9 cellular contexts compared by ENCODE assay signal in the genomic region with DNA sequence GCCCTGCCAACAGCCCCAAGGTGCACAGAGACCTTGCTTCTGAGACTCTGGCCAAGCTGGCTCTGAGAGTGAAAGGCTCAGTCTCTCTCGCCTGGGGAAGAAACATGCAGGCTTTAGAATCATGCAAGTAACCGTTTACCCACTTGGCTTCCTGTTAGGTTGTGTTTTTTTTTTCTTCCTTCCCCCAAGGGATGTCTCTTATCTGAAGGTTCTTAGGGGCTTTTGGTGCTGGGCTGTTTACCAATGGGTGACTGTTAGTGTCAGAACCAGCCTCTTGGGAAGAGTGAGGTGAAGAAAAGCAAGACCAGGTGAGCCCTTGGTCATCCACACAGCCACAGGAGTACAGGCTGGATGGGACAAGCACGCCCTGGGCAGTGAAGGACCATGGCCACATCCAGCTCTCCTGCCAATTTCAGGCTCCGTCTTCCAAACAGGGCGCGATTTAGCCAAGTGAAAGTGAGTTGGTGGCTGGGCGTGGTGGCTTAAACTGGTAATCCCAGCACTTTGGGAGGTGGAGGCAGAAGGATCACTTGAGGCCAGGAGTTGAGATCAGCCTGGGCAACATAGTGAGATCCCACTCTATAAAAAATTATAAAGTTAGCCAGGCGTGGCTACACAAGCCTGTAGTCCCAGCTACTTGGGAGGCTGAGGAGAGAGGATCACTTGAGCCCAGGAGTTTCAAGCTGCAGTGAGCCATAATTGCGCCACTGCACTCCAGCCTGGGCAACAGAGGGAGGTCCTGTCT.
DNase-seq lines count a peak whose midpoint lies in the region; ATAC-seq and TF ChIP-seq lines count a peak whose summit lies in the region.
"Had no signal": no experiment of that assay in that cellular context is flagged by ENCODE, and none has a peak within 500 bp of the region (broad histone marks: within the 10 kb centered on the region; RNA-seq: fewer than 3 reads in every experiment).

No MANE protein-coding gene starts in this region.

- no peak overlapping the region for H3K18ac ChIP-seq in neuronal stem cell (ENCODE audit: low read length)

- no peaks in the 10 kb centered on the region for H3K79me1 ChIP-seq in neuronal stem cell (ENCODE audit: low read depth, low read length)

- H3K9ac ChIP-seq in neuronal stem cell (ENCODE audit: low read depth, low read length, poor library complexity): no peak overlapping the region
- H3K9ac ChIP-seq: GM23248 had no signal

- H3K36me3 ChIP-seq in neuronal stem cell (replicated peaks in 1 of 2; ENCODE audit: control insufficient read depth in 2 of 2, insufficient read depth in 2 of 2, low read length in 2 of 2) (no peaks in the 10 kb centered on the region), ascending aorta (no peaks in the 10 kb centered on the region)

- no peak overlapping the region for H4K91ac ChIP-seq in neuronal stem cell (ENCODE audit: low read depth, low read length, poor library complexity)

- H3K27me3 ChIP-seq in neuronal stem cell (ENCODE audit: control insufficient read depth in 3 of 3, insufficient read depth in 3 of 3, low read depth in 1 of 3, low read length in 3 of 3): peaks cover 0 to 22% (median 2%) of the 10 kb centered on the region in 3 experiments
- no peaks in the 10 kb centered on the region for H3K27me3 ChIP-seq in ascending aorta

- no peak overlapping the region for H3K4me2 ChIP-seq in neuronal stem cell (ENCODE audit: insufficient read depth, low read length, poor library complexity, severe bottlenecking)

- H3K27ac Mint-ChIP-seq in activated T-cell treated with anti-CD3 and anti-CD28 coated beads, Interleukin-2, amount 50 U/mL, for 24 hours: peak overlapping the region; percentile 63

- no peak overlapping the region for H2AFZ ChIP-seq in neuronal stem cell (ENCODE audit: low read length)
- H2AFZ ChIP-seq: GM23248 had no signal

- H4K8ac ChIP-seq in neuronal stem cell (ENCODE audit: low read depth, low read length): no peak overlapping the region

- H3K9me3 Mint-ChIP-seq in activated T-cell treated with anti-CD3 and anti-CD28 coated beads, Interleukin-2, amount 50 U/mL, for 24 hours: no peaks in the 10 kb centered on the region

- H3K4me3 Mint-ChIP-seq in activated T-cell treated with anti-CD3 and anti-CD28 coated beads, Interleukin-2, amount 50 U/mL, for 24 hours: no peak overlapping the region

- H2BK12ac ChIP-seq in neuronal stem cell (ENCODE audit: low read length): no peak overlapping the region

- no peak overlapping the region for H2BK120ac ChIP-seq in neuronal stem cell (ENCODE audit: low read depth, low read length)

- H3K36me3 Mint-ChIP-seq in activated T-cell treated with anti-CD3 and anti-CD28 coated beads, Interleukin-2, amount 50 U/mL, for 24 hours (ENCODE audit: low read depth): no peaks in the 10 kb centered on the region

- no peak overlapping the region for H3K14ac ChIP-seq in neuronal stem cell (ENCODE audit: low read length)

- POLR2A ChIA-PET in RWPE1 (lab: Yijun Ruan, JAX; ENCODE audit: low non-redundant PET): no interaction called here

- H3K4me1 ChIP-seq in neuronal stem cell (ENCODE audit: control insufficient read depth in 2 of 2, insufficient read depth in 1 of 2, low read depth in 1 of 2, low read length in 2 of 2) (peaks cover 4 to 10% of the 10 kb centered on the region in 2 donors), ascending aorta (peaks cover 0 to 8% of the 10 kb centered on the region in 2 donors)

- no peak for TF ChIP-seq CTCF in RWPE1 (conservative IDR thresholded peaks at IDR 0.05; ENCODE audit: low read depth)
- TF ChIP-seq CTCF in ascending aorta (IDR thresholded peaks at IDR 0.05): no peak

- H2AK5ac ChIP-seq in neuronal stem cell (ENCODE audit: low read depth, low read length): peak overlapping the region; percentile 8

- DNase-seq in activated T-cell treated with anti-CD3 and anti-CD28 coated beads, Interleukin-2, amount 50 U/mL, for 24 hours: no peak
- no peak for DNase-seq in activated T-cell treated with anti-CD3 and anti-CD28 coated beads, Interleukin-2, amount 50 U/mL, for 1 hour
- DNase-seq in RWPE1 (ENCODE audit: low spot score) (no peak), neuronal stem cell (ENCODE audit: low spot score) (no peak), ascending aorta (ENCODE audit: low spot score in 2 of 2) (no peak), amygdala (lab: John Stamatoyannopoulos, UW) (no peak)
- DNase-seq: GM23248 had no signal

- H2BK5ac ChIP-seq in neuronal stem cell (ENCODE audit: low read length): no peak overlapping the region

- H2BK15ac ChIP-seq in neuronal stem cell (ENCODE audit: low read length): no peak overlapping the region

- intact Hi-C loops in ascending aorta (cut with DNase I): no loop called here

- peak overlapping the region; percentile 54 for H3K27ac ChIP-seq in RWPE1
- no peak overlapping the region for H3K27ac ChIP-seq in neuronal stem cell (replicated peaks; ENCODE audit: low read length)
- no peak overlapping the region for H3K27ac ChIP-seq in ascending aorta
- H3K27ac ChIP-seq: GM23248 had no signal

- no peak overlapping the region for H3K23ac ChIP-seq in neuronal stem cell (ENCODE audit: low read depth, low read length, poor library complexity)

- H3K4me3 ChIP-seq in neuronal stem cell (ENCODE audit: low read length in 2 of 2) (no peak overlapping the region), ascending aorta (no peak overlapping the region)
- H3K4me3 ChIP-seq: GM23248 had no signal

- H3K9me3 ChIP-seq in neuronal stem cell (replicated peaks in 1 of 2; ENCODE audit: control insufficient read depth in 2 of 2, insufficient read depth in 1 of 2, low read depth in 1 of 2, low read length in 2 of 2) (no peaks in the 10 kb centered on the region), ascending aorta (no peaks in the 10 kb centered on the region)

- no peak overlapping the region for H3K4ac ChIP-seq in neuronal stem cell (ENCODE audit: low read length)

- ATAC-seq in HG02885 (IDR thresholded peaks at IDR 0.05; ENCODE audit: poor library complexity, unreplicated experiment): peak; percentile 44
- no peak for ATAC-seq in HG03521 (IDR thresholded peaks at IDR 0.05; ENCODE audit: unreplicated experiment)

- H3K4me1 Mint-ChIP-seq in activated T-cell treated with anti-CD3 and anti-CD28 coated beads, Interleukin-2, amount 50 U/mL, for 24 hours (ENCODE audit: low read depth): peaks cover 18% of the 10 kb centered on the region

- H3K27me3 Mint-ChIP-seq in activated T-cell treated with anti-CD3 and anti-CD28 coated beads, Interleukin-2, amount 50 U/mL, for 24 hours: peaks cover 2% of the 10 kb centered on the region

- no CpG with 5 or more reads among the region's 9 CpGs for WGBS in neuronal stem cell (ENCODE audit: extremely low coverage in 2 of 2, insufficient read length in 2 of 2, insufficient replicate concordance in 1 of 2), 2 donors

- CTCF ChIA-PET in RWPE1 (lab: Yijun Ruan, JAX): no interaction called here
